33 cellular contexts compared by ENCODE assay signal in the genomic region with DNA sequence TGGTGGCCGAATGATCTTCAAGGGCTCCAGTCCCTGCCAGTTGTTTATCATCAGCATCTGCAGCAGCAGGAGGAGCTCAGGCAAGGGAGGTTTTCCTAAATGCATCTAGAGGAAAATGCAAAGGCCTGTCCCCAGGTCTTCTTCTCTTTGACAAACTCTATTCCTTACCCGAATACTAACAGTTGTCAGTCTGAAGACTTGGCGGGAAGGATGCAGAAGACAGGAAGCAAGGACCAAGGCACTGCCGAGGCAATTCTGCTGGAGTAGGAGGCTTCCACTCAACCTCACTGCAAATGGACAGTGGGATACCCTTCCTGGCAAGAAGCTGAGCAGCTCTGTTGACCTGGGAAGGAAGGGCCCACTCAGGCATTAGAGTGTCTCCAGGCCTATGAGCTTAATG.
A peak's percentile ranks its signal among the peaks of the same experiment; 100 is the strongest.
DNase-seq lines count a peak whose midpoint lies in the region; TF ChIP-seq lines count a peak whose summit lies in the region.
"Had no signal": no experiment of that assay in that cellular context is flagged by ENCODE, and none has a peak within 500 bp of the region (broad histone marks: within the 10 kb centered on the region; RNA-seq: fewer than 3 reads in every experiment).

No MANE protein-coding gene starts in this region.

- H3K27me3 Mint-ChIP-seq in neural progenitor cell (ENCODE audit: insufficient read depth, low read depth), result peaks cover 4% of the 10 kb centered on the region
- H3K27me3 Mint-ChIP-seq in osteocyte (ENCODE audit: unreplicated experiment), result no peaks in the 10 kb centered on the region
- H3K27me3 Mint-ChIP-seq: CD4-positive, alpha-beta T cell; CD4-positive, CD25-positive, alpha-beta regulatory T cell had no signal

- no peaks in the 10 kb centered on the region for H3F3A ChIP-seq in neural progenitor cell (ENCODE audit: low read depth)

- 69% methylated on average over 4 of the region's 4 CpGs for WGBS in esophagus muscularis mucosa

- intact Hi-C loops in esophagus muscularis mucosa (cut with DNase I), result no loop called here
- intact Hi-C loops in head of caudate nucleus (cut with DNase I), result no loop called here

- TF ChIP-seq EP300 in esophagus muscularis mucosa (IDR thresholded peaks at IDR 0.05), result no peak

- no peak for TF ChIP-seq POLR2A in esophagus muscularis mucosa (IDR thresholded peaks at IDR 0.05; ENCODE audit: low read depth)

- no peaks in the 10 kb centered on the region for H3K36me3 ChIP-seq in esophagus muscularis mucosa
- H3K36me3 ChIP-seq in neural progenitor cell, result no peaks in the 10 kb centered on the region
- H3K36me3 ChIP-seq: BE2C; BLaER1; BLaER1 treated with 17β-estradiol and CSF1 and Interleukin-3, amounts not matched to agents 10 nM and 100 nM had no signal

- H3K4me1 Mint-ChIP-seq in neural progenitor cell, result peaks cover 11% of the 10 kb centered on the region
- H3K4me1 Mint-ChIP-seq in osteocyte (ENCODE audit: unreplicated experiment), result no peaks in the 10 kb centered on the region
- H3K4me1 Mint-ChIP-seq: B cell; CD14-positive monocyte; CD4-positive, alpha-beta memory T cell; CD4-positive, CD25-positive, alpha-beta regulatory T cell; CD8-positive, alpha-beta memory T cell had no signal

- no peaks in the 10 kb centered on the region for H3K79me2 ChIP-seq in neural progenitor cell (ENCODE audit: low read depth)

- no peak overlapping the region for H3K9ac ChIP-seq in neural progenitor cell
- H3K9ac ChIP-seq: BLaER1; BLaER1 treated with 17β-estradiol and CSF1 and Interleukin-3, amounts not matched to agents 10 nM and 100 nM had no signal

- peak overlapping the region; percentile 24 for H3K27ac Mint-ChIP-seq in neural progenitor cell
- no peak overlapping the region for H3K27ac Mint-ChIP-seq in osteocyte (ENCODE audit: unreplicated experiment)
- H3K27ac Mint-ChIP-seq: B cell; CD4-positive, alpha-beta memory T cell; CD4-positive, alpha-beta T cell; CD4-positive, CD25-positive, alpha-beta regulatory T cell; CD8-positive, alpha-beta memory T cell; CD8-positive, alpha-beta T cell had no signal

- no peaks in the 10 kb centered on the region for H3K27me3 ChIP-seq in esophagus muscularis mucosa
- H3K27me3 ChIP-seq in neural progenitor cell, result no peaks in the 10 kb centered on the region
- H3K27me3 ChIP-seq: BE2C; BLaER1; BLaER1 treated with 17β-estradiol and CSF1 and Interleukin-3, amounts not matched to agents 10 nM and 100 nM had no signal

- H3K4me1 ChIP-seq in esophagus muscularis mucosa (peaks cover 0 to under 1% (median 0%) of the 10 kb centered on the region in 4 donors), neural progenitor cell (no peaks in the 10 kb centered on the region)
- H3K4me1 ChIP-seq: A549, BE2C, Caco-2 had no signal

- H3K36me3 Mint-ChIP-seq in neural progenitor cell (no peaks in the 10 kb centered on the region), osteocyte (ENCODE audit: unreplicated experiment) (no peaks in the 10 kb centered on the region)
- H3K36me3 Mint-ChIP-seq: CD14-positive monocyte; CD4-positive, alpha-beta memory T cell; CD4-positive, CD25-positive, alpha-beta regulatory T cell; CD8-positive, alpha-beta memory T cell; CD8-positive, alpha-beta T cell had no signal

- no peaks in the 10 kb centered on the region for H4K20me1 ChIP-seq in neural progenitor cell (ENCODE audit: low read depth)
- H4K20me1 ChIP-seq: BLaER1; BLaER1 treated with 17β-estradiol and CSF1 and Interleukin-3, amounts not matched to agents 10 nM and 100 nM had no signal

- no peak overlapping the region for H3K4me2 ChIP-seq in neural progenitor cell
- H3K4me2 ChIP-seq: A549; BLaER1; BLaER1 treated with 17β-estradiol and CSF1 and Interleukin-3, amounts not matched to agents 10 nM and 100 nM had no signal

- H3K9me3 Mint-ChIP-seq in neural progenitor cell (no peaks in the 10 kb centered on the region), osteocyte (ENCODE audit: unreplicated experiment) (no peaks in the 10 kb centered on the region)
- H3K9me3 Mint-ChIP-seq: CD4-positive, alpha-beta T cell; CD8-positive, alpha-beta T cell had no signal

- no peak overlapping the region for H2AFZ ChIP-seq in neural progenitor cell (replicated peaks)

- no peak overlapping the region for H3K4me3 ChIP-seq in esophagus muscularis mucosa
- H3K4me3 ChIP-seq in neural progenitor cell, result no peak overlapping the region
- H3K4me3 ChIP-seq: A549; BLaER1; BLaER1 treated with 17β-estradiol and CSF1 and Interleukin-3, amounts not matched to agents 10 nM and 100 nM had no signal

- no peaks in the 10 kb centered on the region for H3K9me3 ChIP-seq in esophagus muscularis mucosa
- H3K9me3 ChIP-seq in neural progenitor cell (ENCODE audit: low read depth), result no peaks in the 10 kb centered on the region
- H3K9me3 ChIP-seq: A549; BE2C; BLaER1; BLaER1 treated with 17β-estradiol and CSF1 and Interleukin-3, amounts not matched to agents 10 nM and 100 nM; Caco-2 had no signal

- H3K27ac ChIP-seq in esophagus muscularis mucosa (replicated peaks in 1 of 4), result no peak overlapping the region
- H3K27ac ChIP-seq in neural progenitor cell, result no peak overlapping the region
- H3K27ac ChIP-seq: 22Rv1; A549; BLaER1; BLaER1 treated with 17β-estradiol and CSF1 and Interleukin-3, amounts not matched to agents 10 nM and 100 nM; C4-2B had no signal

- H3K4me3 Mint-ChIP-seq in neural progenitor cell (no peak overlapping the region), osteocyte (ENCODE audit: unreplicated experiment) (no peak overlapping the region)
- H3K4me3 Mint-ChIP-seq: B cell; CD14-positive monocyte; CD4-positive, alpha-beta memory T cell; CD4-positive, alpha-beta T cell; CD4-positive, CD25-positive, alpha-beta regulatory T cell; CD8-positive, alpha-beta memory T cell; CD8-positive, alpha-beta T cell had no signal

- no peak for TF ChIP-seq CTCF in esophagus muscularis mucosa (IDR thresholded peaks at IDR 0.05)
- no peak for TF ChIP-seq CTCF in neural progenitor cell (IDR thresholded peaks at IDR 0.05)
- TF ChIP-seq CTCF in osteocyte (IDR thresholded peaks at IDR 0.05), result no peak

- DNase-seq in esophagus muscularis mucosa (ENCODE audit: extremely low spot score) (peak; percentile 90), neural progenitor cell (ENCODE audit: low spot score) (no peak), osteocyte (ENCODE audit: extremely low spot score, unreplicated experiment) (peak; percentile 57), T-helper 1 cell (no peak), head of caudate nucleus (no peak)
- DNase-seq in activated CD8-positive, alpha-beta memory T cell treated with anti-CD3 and anti-CD28 coated beads for 24 hours, result no peak
- DNase-seq: 8988T; ACHN; AML-193; BE2C; C1 segment of cervical spinal cord; Caco-2; Calu3; CD4-positive, alpha-beta memory T cell; CD4-positive, alpha-beta T cell; CD4-positive, CD25-positive, alpha-beta regulatory T cell; CD8-positive, alpha-beta memory T cell; CD8-positive, alpha-beta T cell; COR-L47; DMS 273 treated with DMSO at 0.1 percent for 48 hours; DMS153; DMS53; DMS79; DMS79 treated with DMSO at 0.1 percent for 48 hours; DND-41; EL had no signal

Comparison
In these comparisons a context has a peak if more than half of its experiments do, and no peak if none do; other contexts are left out.
1. DNase-seq: peak in esophagus muscularis mucosa (single experiment) and osteocyte (single experiment); none in neural progenitor cell (single experiment), T-helper 1 cell (0 of 5), activated CD8-positive, alpha-beta memory T cell treated with anti-CD3 and anti-CD28 coated beads for 24 hours (single experiment) and head of caudate nucleus (0 of 42).